In genomic region chr16:87388818-87389134, GRCh38 we compare ENCODE assay signal across 8 cellular contexts. TPM values are rescaled to one million over a fixed set of nuclear protein-coding genes. Genes with fewer than 3 reads are reported as not detected.
DNase-seq lines count a peak whose midpoint lies in the region; ATAC-seq and TF ChIP-seq lines count a peak whose summit lies in the region.

No MANE protein-coding gene starts in this region.

- peak overlapping the region; percentile 76 for H3K9ac ChIP-seq in adipocyte (ENCODE audit: low read length)

- ATAC-seq in activated T-cell treated with anti-CD3 and anti-CD28 coated beads, Interleukin-2, amount 50 U/mL, for 4 hours = no peak

- H3K4me1 ChIP-seq in adipocyte (ENCODE audit: control insufficient read depth, insufficient read depth, low read length) (peaks cover 26% of the 10 kb centered on the region), mesodermal cell (ENCODE audit: control insufficient read depth, insufficient read depth, low read length, poor library complexity, severe bottlenecking) (peaks cover 8% of the 10 kb centered on the region), tibial artery (peaks cover 0 to 39% (median 25%) of the 10 kb centered on the region in 4 donors)

- peak overlapping the region; percentile 94 for H3K27ac ChIP-seq in mesodermal cell (ENCODE audit: low read depth, low read length, severe bottlenecking)
- H3K27ac ChIP-seq in tibial artery = peak overlapping the region; percentile 82 to 84

- no peaks in the 10 kb centered on the region for H3K9me3 ChIP-seq in adipocyte (ENCODE audit: control insufficient read depth, low read length)
- H3K9me3 ChIP-seq in mesodermal cell (ENCODE audit: control insufficient read depth, low read length) = no peaks in the 10 kb centered on the region
- H3K9me3 ChIP-seq in tibial artery = no peaks in the 10 kb centered on the region

- no peaks in the 10 kb centered on the region for H3K9me3 Mint-ChIP-seq in activated T-cell treated with anti-CD3 and anti-CD28 coated beads, Interleukin-2, amount 50 U/mL, for 4 hours

- H3K4me1 Mint-ChIP-seq in activated T-cell treated with anti-CD3 and anti-CD28 coated beads, Interleukin-2, amount 50 U/mL, for 4 hours (ENCODE audit: low read depth) = peaks cover 45% of the 10 kb centered on the region

- TF ChIP-seq CTCF in tibial artery (IDR thresholded peaks at IDR 0.05) = no peak
- no peak for TF ChIP-seq CTCF in GM13976 (IDR thresholded peaks at IDR 0.05; ENCODE audit: borderline replicate concordance, control extremely low read depth, extremely low read depth, insufficient read depth, missing control alignments)

- peak overlapping the region; percentile 40 for H3K4me3 ChIP-seq in adipocyte (ENCODE audit: low read length)
- no peak overlapping the region for H3K4me3 ChIP-seq in mesodermal cell (ENCODE audit: extremely low read depth, insufficient read depth, low read length, poor library complexity, severe bottlenecking)
- H3K4me3 ChIP-seq in tibial artery = no peak overlapping the region

- in situ Hi-C loops in GM13976 (cut with MboI; ENCODE audit: low sequenced_read_pairs, unreplicated experiment) = no loop called here

- H3K27me3 ChIP-seq in adipocyte (replicated peaks; ENCODE audit: control insufficient read depth, insufficient read depth, low read length) = no peaks in the 10 kb centered on the region
- no peaks in the 10 kb centered on the region for H3K27me3 ChIP-seq in tibial artery

- DNase-seq in activated T-cell treated with anti-CD3 and anti-CD28 coated beads, Interleukin-2, amount 50 U/mL, for 4 hours = no peak
- DNase-seq in activated T-cell treated with anti-CD3 and anti-CD28 coated beads for 4 hours (no peak), adipocyte (ENCODE audit: low read depth) (no peak), tibial artery (no peak), KG1 (lab: John Stamatoyannopoulos, UW) (no peak), activated gamma-delta T cell treated with Interleukin-2 at 50 U/mL for 16 hours (no peak), GM13976 (ENCODE audit: low spot score) (no peak)

- H3K27me3 Mint-ChIP-seq in activated T-cell treated with anti-CD3 and anti-CD28 coated beads, Interleukin-2, amount 50 U/mL, for 4 hours (ENCODE audit: low read depth) = peaks cover 2% of the 10 kb centered on the region

- H3K4me3 Mint-ChIP-seq in activated T-cell treated with anti-CD3 and anti-CD28 coated beads, Interleukin-2, amount 50 U/mL, for 4 hours = peak overlapping the region; percentile 37

- H3K36me3 ChIP-seq in adipocyte (ENCODE audit: control insufficient read depth, insufficient read depth, low read length, severe bottlenecking) (no peaks in the 10 kb centered on the region), mesodermal cell (ENCODE audit: control insufficient read depth, insufficient read depth, low read length) (no peaks in the 10 kb centered on the region), tibial artery (no peaks in the 10 kb centered on the region)

- no CpG with 5 or more reads among the region's 1 CpG for WGBS in mesodermal cell (ENCODE audit: insufficient coverage in 2 of 2), 2 experiments

- intact Hi-C loops in tibial artery (cut with DNase I; ENCODE audit: low total_unique reads) = loop anchor here (10.0 kb wide), 1 partner anchor 1834 kb away; no protein-coding TSS in a partner anchor

- H3K36me3 Mint-ChIP-seq in activated T-cell treated with anti-CD3 and anti-CD28 coated beads, Interleukin-2, amount 50 U/mL, for 4 hours (ENCODE audit: insufficient read depth) = no peaks in the 10 kb centered on the region

RNA-seq across cellular contexts. Expression of gene MAP1LC3B, which starts 3.4 kb away (rescaled TPM):
- 10 to 100 TPM; 31.5 to 43.2 (median 31.6) TPM for total RNA-seq in activated T-cell treated with anti-CD3 and anti-CD28 coated beads, Interleukin-2, amount 50 U/mL, for 4 hours
- 114 TPM for polyA plus RNA-seq in mesodermal cell (2013, experiment 1 of 2)
- polyA plus RNA-seq in mesodermal cell (2013, experiment 2 of 2) = 115 TPM

RNA-seq across cellular contexts. Expression of gene FBXO31, which starts 5.2 kb away (rescaled TPM):
- total RNA-seq in activated T-cell treated with anti-CD3 and anti-CD28 coated beads, Interleukin-2, amount 50 U/mL, for 4 hours = 10 to 100 TPM; 53.0 to 58.1 (median 55.5) TPM
- 14.8 TPM for polyA plus RNA-seq in mesodermal cell (2013, experiment 1 of 2)
- polyA plus RNA-seq in mesodermal cell (2013, experiment 2 of 2) = 11.5 TPM
